In the genomic region with DNA sequence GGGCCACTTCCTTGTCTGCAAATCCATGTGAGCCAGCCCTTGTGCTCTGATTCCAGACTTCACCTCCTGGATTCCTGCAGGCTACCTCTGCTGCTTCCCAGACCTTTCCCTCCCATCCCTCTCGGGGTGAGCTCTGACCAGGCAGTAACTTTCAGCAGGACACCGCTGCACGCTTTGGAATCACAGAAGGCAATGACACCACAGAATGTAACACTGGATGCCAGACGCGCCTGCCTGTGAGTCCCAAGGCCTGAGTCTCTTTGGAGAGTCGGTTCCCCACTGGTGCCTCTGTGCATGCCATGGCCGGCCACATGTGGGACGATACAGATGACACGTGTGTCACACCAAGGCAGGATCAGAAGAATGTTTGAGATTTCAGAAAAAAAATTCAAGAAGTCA, we compare ENCODE assay signal across 21 cellular contexts.
DNase-seq lines count a peak whose midpoint lies in the region; ATAC-seq and TF ChIP-seq lines count a peak whose summit lies in the region.
"Had no signal": no experiment of that assay in that cellular context is flagged by ENCODE, and none has a peak within 500 bp of the region (broad histone marks: within the 10 kb centered on the region; RNA-seq: fewer than 3 reads in every experiment).

No MANE protein-coding gene starts in this region.

- H3K4me1 ChIP-seq in breast epithelium (peaks cover 3 to 17% of the 10 kb centered on the region in 2 donors), neuronal stem cell (ENCODE audit: control insufficient read depth in 2 of 2, insufficient read depth in 1 of 2, low read depth in 1 of 2, low read length in 2 of 2) (peaks cover 8 to 11% of the 10 kb centered on the region in 2 donors), upper lobe of left lung (peaks cover 18 to 30% (median 24%) of the 10 kb centered on the region in 4 donors)

- H3K4me3 ChIP-seq in breast epithelium, result no peak overlapping the region
- H3K4me3 ChIP-seq in neuronal stem cell (ENCODE audit: low read length in 2 of 2), result no peak overlapping the region
- no peak overlapping the region for H3K4me3 ChIP-seq in upper lobe of left lung
- H3K4me3 ChIP-seq: BLaER1 treated with 17β-estradiol and CSF1 and Interleukin-3, amounts not matched to agents 10 nM and 100 nM; cardiac muscle cell; K562; left lung had no signal

- H3K4me2 ChIP-seq in neuronal stem cell (ENCODE audit: insufficient read depth, low read length, poor library complexity, severe bottlenecking), result no peak overlapping the region

- H2AK5ac ChIP-seq in neuronal stem cell (ENCODE audit: low read depth, low read length), result no peak overlapping the region

- H3K27me3 ChIP-seq in breast epithelium, result no peaks in the 10 kb centered on the region
- H3K27me3 ChIP-seq in neuronal stem cell (ENCODE audit: control insufficient read depth in 3 of 3, insufficient read depth in 3 of 3, low read depth in 1 of 3, low read length in 3 of 3), result no peaks in the 10 kb centered on the region
- no peaks in the 10 kb centered on the region for H3K27me3 ChIP-seq in upper lobe of left lung
- H3K27me3 ChIP-seq: BLaER1 treated with 17β-estradiol and CSF1 and Interleukin-3, amounts not matched to agents 10 nM and 100 nM; cardiac muscle cell; left lung had no signal

- TF ChIP-seq EP300 in upper lobe of left lung (IDR thresholded peaks at IDR 0.05), result no peak

- H3K27me3 Mint-ChIP-seq in MCF 10A (ENCODE audit: insufficient read depth, unreplicated experiment) (no peaks in the 10 kb centered on the region), glutamatergic neuron (ENCODE audit: unreplicated experiment) (peaks cover 11% of the 10 kb centered on the region)
- peaks cover 14% of the 10 kb centered on the region for H3K27me3 Mint-ChIP-seq in activated T-cell treated with anti-CD3 and anti-CD28 coated beads, Interleukin-2, amount 50 U/mL, for 72 hours (ENCODE audit: low read depth)

- no peak overlapping the region for H3K9ac ChIP-seq in neuronal stem cell (ENCODE audit: low read depth, low read length, poor library complexity)

- H3K9me3 ChIP-seq in breast epithelium (no peaks in the 10 kb centered on the region), neuronal stem cell (replicated peaks in 1 of 2; ENCODE audit: control insufficient read depth in 2 of 2, insufficient read depth in 1 of 2, low read depth in 1 of 2, low read length in 2 of 2) (no peaks in the 10 kb centered on the region), upper lobe of left lung (no peaks in the 10 kb centered on the region)
- H3K9me3 ChIP-seq: left lung had no signal

- no peak overlapping the region for H3K18ac ChIP-seq in neuronal stem cell (ENCODE audit: low read length)

- H4K8ac ChIP-seq in neuronal stem cell (ENCODE audit: low read depth, low read length), result no peak overlapping the region

- no peak for ATAC-seq in upper lobe of left lung (ENCODE audit: low FRiP score in 2 of 2)
- ATAC-seq in activated T-cell treated with anti-CD3 and anti-CD28 coated beads, Interleukin-2, amount 50 U/mL, for 72 hours (replicated peaks in 1 of 2), result no peak
- ATAC-seq: activated CD8-positive, alpha-beta T cell treated with anti-CD3 and anti-CD28 coated beads, Interleukin-2, amount 10 ng/mL, durations not matched to agents 7 days and 5 days; activated naive CD8-positive, alpha-beta T cell treated with anti-CD3 and anti-CD28 coated beads, Interleukin-2, amount 50 U/mL, for 24 hours; K562; naive thymus-derived CD8-positive, alpha-beta T cell had no signal

- no peak overlapping the region for H2BK120ac ChIP-seq in neuronal stem cell (ENCODE audit: low read depth, low read length)

- H3K27ac Mint-ChIP-seq in MCF 10A (ENCODE audit: low read depth, unreplicated experiment) (no peak overlapping the region), glutamatergic neuron (ENCODE audit: unreplicated experiment) (no peak overlapping the region)
- H3K27ac Mint-ChIP-seq in activated T-cell treated with anti-CD3 and anti-CD28 coated beads, Interleukin-2, amount 50 U/mL, for 72 hours, result no peak overlapping the region
- H3K27ac Mint-ChIP-seq: activated CD8-positive, alpha-beta T cell treated with anti-CD3 and anti-CD28 coated beads, Interleukin-2, amount 10 ng/mL, durations not matched to agents 7 days and 5 days; activated naive CD8-positive, alpha-beta T cell treated with anti-CD3 and anti-CD28 coated beads, Interleukin-2, amount 50 U/mL, for 24 hours; activated T-helper 1 cell treated with anti-CD3 and anti-CD28 coated beads, Interleukin-12 subunit alpha, Interleukin-12 subunit beta, Interleukin-2, Interleukin-4 antibody, amounts not matched to agents 30 ng/mL and 10 ng/mL and 1 ng/mL, durations not matched to agents 14 hours and 24 hours and 36 hours; naive thymus-derived CD8-positive, alpha-beta T cell had no signal

- BruUV-seq in MCF 10A (replicated peaks; lab: Mats Ljungman, UMichigan), result no TSS peak

- H2BK12ac ChIP-seq in neuronal stem cell (ENCODE audit: low read length), result no peak overlapping the region

- no peak for TF ChIP-seq CTCF in breast epithelium (IDR thresholded peaks at IDR 0.05)
- TF ChIP-seq CTCF in MCF 10A (IDR thresholded peaks at IDR 0.05; ENCODE audit: unreplicated experiment), result no peak
- no peak for TF ChIP-seq CTCF in glutamatergic neuron (IDR thresholded peaks at IDR 0.05; ENCODE audit: partially characterized antibody, unreplicated experiment)
- no peak for TF ChIP-seq CTCF in upper lobe of left lung (IDR thresholded peaks at IDR 0.05)

- TF ChIP-seq POLR2A in breast epithelium (IDR thresholded peaks at IDR 0.05), result no peak
- no peak for TF ChIP-seq POLR2A in upper lobe of left lung (IDR thresholded peaks at IDR 0.05)

- peak overlapping the region; percentile 47 for H2AFZ ChIP-seq in neuronal stem cell (ENCODE audit: low read length)

- H3K14ac ChIP-seq in neuronal stem cell (ENCODE audit: low read length), result no peak overlapping the region

- H3K9me3 Mint-ChIP-seq in MCF 10A (ENCODE audit: unreplicated experiment) (no peaks in the 10 kb centered on the region), glutamatergic neuron (ENCODE audit: unreplicated experiment) (peaks cover 17% of the 10 kb centered on the region)
- H3K9me3 Mint-ChIP-seq in activated T-cell treated with anti-CD3 and anti-CD28 coated beads, Interleukin-2, amount 50 U/mL, for 72 hours, result no peaks in the 10 kb centered on the region
- H3K9me3 Mint-ChIP-seq: activated naive CD8-positive, alpha-beta T cell treated with anti-CD3 and anti-CD28 coated beads, Interleukin-2, amount 50 U/mL, for 24 hours; activated T-helper 1 cell treated with anti-CD3 and anti-CD28 coated beads, Interleukin-12 subunit alpha, Interleukin-12 subunit beta, Interleukin-2, Interleukin-4 antibody, amounts not matched to agents 30 ng/mL and 10 ng/mL and 1 ng/mL, durations not matched to agents 14 hours and 24 hours and 36 hours; naive thymus-derived CD8-positive, alpha-beta T cell had no signal

- H2BK15ac ChIP-seq in neuronal stem cell (ENCODE audit: low read length), result no peak overlapping the region

- no peaks in the 10 kb centered on the region for H3K79me1 ChIP-seq in neuronal stem cell (ENCODE audit: low read depth, low read length)

- WGBS in neuronal stem cell (ENCODE audit: extremely low coverage in 2 of 2, insufficient read length in 2 of 2, insufficient replicate concordance in 1 of 2), 2 donors, result no CpG with 5 or more reads among the region's 9 CpGs
- 90 to 92% methylated on average over 9 of the region's 9 CpGs for WGBS in upper lobe of left lung, 2 donors

- CTCF ChIA-PET in MCF 10A (lab: Yijun Ruan, JAX), result no interaction called here

- H4K91ac ChIP-seq in neuronal stem cell (ENCODE audit: low read depth, low read length, poor library complexity), result no peak overlapping the region

- H2BK5ac ChIP-seq in neuronal stem cell (ENCODE audit: low read length), result no peak overlapping the region

- H3K4ac ChIP-seq in neuronal stem cell (ENCODE audit: low read length), result no peak overlapping the region

- intact Hi-C loops in breast epithelium (cut with DNase I; ENCODE audit: low total_unique reads), result no loop called here
- intact Hi-C loops in MCF 10A (cut with micrococcal nuclease), result no loop called here

- H3K4me1 Mint-ChIP-seq in MCF 10A (ENCODE audit: insufficient read depth, unreplicated experiment) (peaks cover 13% of the 10 kb centered on the region), glutamatergic neuron (ENCODE audit: low read depth, unreplicated experiment) (peaks cover 36% of the 10 kb centered on the region)
- H3K4me1 Mint-ChIP-seq in activated T-cell treated with anti-CD3 and anti-CD28 coated beads, Interleukin-2, amount 50 U/mL, for 72 hours (ENCODE audit: low read depth), result peaks cover 3% of the 10 kb centered on the region

- H3K36me3 Mint-ChIP-seq in MCF 10A (ENCODE audit: insufficient read depth, unreplicated experiment) (no peaks in the 10 kb centered on the region), glutamatergic neuron (ENCODE audit: unreplicated experiment) (no peaks in the 10 kb centered on the region)
- no peaks in the 10 kb centered on the region for H3K36me3 Mint-ChIP-seq in activated T-cell treated with anti-CD3 and anti-CD28 coated beads, Interleukin-2, amount 50 U/mL, for 72 hours (ENCODE audit: insufficient read depth in 2 of 2)
- H3K36me3 Mint-ChIP-seq: naive thymus-derived CD8-positive, alpha-beta T cell had no signal

- H3K4me3 Mint-ChIP-seq in MCF 10A (ENCODE audit: unreplicated experiment), result no peak overlapping the region
- H3K4me3 Mint-ChIP-seq in glutamatergic neuron (ENCODE audit: unreplicated experiment), result peak overlapping the region; percentile 67
- no peak overlapping the region for H3K4me3 Mint-ChIP-seq in activated T-cell treated with anti-CD3 and anti-CD28 coated beads, Interleukin-2, amount 50 U/mL, for 72 hours
- H3K4me3 Mint-ChIP-seq: activated CD8-positive, alpha-beta T cell treated with anti-CD3 and anti-CD28 coated beads, Interleukin-2, amount 10 ng/mL, durations not matched to agents 7 days and 5 days; activated naive CD8-positive, alpha-beta T cell treated with anti-CD3 and anti-CD28 coated beads, Interleukin-2, amount 50 U/mL, for 24 hours; activated T-helper 1 cell treated with anti-CD3 and anti-CD28 coated beads, Interleukin-12 subunit alpha, Interleukin-12 subunit beta, Interleukin-2, Interleukin-4 antibody, amounts not matched to agents 30 ng/mL and 10 ng/mL and 1 ng/mL, durations not matched to agents 14 hours and 24 hours and 36 hours; naive thymus-derived CD8-positive, alpha-beta T cell had no signal

- no peak overlapping the region for H3K23ac ChIP-seq in neuronal stem cell (ENCODE audit: low read depth, low read length, poor library complexity)

- DNase-seq in breast epithelium (ENCODE audit: low spot score in 2 of 2), result no peak
- no peak for DNase-seq in MCF 10A (ENCODE audit: unreplicated experiment)
- no peak for DNase-seq in glutamatergic neuron
- DNase-seq in neuronal stem cell (ENCODE audit: low spot score), result no peak
- DNase-seq in upper lobe of left lung, result no peak
- no peak for DNase-seq in stimulated activated CD4-positive, alpha-beta T cell treated with anti-CD3 and anti-CD28 coated beads, Interleukin-4, amount 100 ng/mL, for 4 hours
- DNase-seq in SHP77 (lab: John Stamatoyannopoulos, UW), result no peak
- DNase-seq in activated T-cell treated with anti-CD3 and anti-CD28 coated beads, Interleukin-2, amount 50 U/mL, for 72 hours, result no peak
- DNase-seq: activated CD8-positive, alpha-beta T cell treated with anti-CD3 and anti-CD28 coated beads, Interleukin-2, amount 10 ng/mL, durations not matched to agents 7 days and 5 days; activated naive CD8-positive, alpha-beta T cell treated with anti-CD3 and anti-CD28 coated beads, Interleukin-2, amount 50 U/mL, for 24 hours; effector CD8-positive, alpha-beta T cell; left lung; naive thymus-derived CD8-positive, alpha-beta T cell; NCI-H1092; NCI-H2171; NCI-H82 had no signal

- POLR2A ChIA-PET in MCF 10A (lab: Yijun Ruan, JAX), result interaction anchor here (1.1 kb wide), 1 partner anchor 92 kb away, joined by 3 read pairs; no protein-coding TSS in a partner anchor

- H3K36me3 ChIP-seq in breast epithelium (no peaks in the 10 kb centered on the region), neuronal stem cell (replicated peaks in 1 of 2; ENCODE audit: control insufficient read depth in 2 of 2, insufficient read depth in 2 of 2, low read length in 2 of 2) (no peaks in the 10 kb centered on the region), upper lobe of left lung (no peaks in the 10 kb centered on the region)
- H3K36me3 ChIP-seq: BLaER1 treated with 17β-estradiol and CSF1 and Interleukin-3, amounts not matched to agents 10 nM and 100 nM; cardiac muscle cell; left lung had no signal

- H3K27ac ChIP-seq in breast epithelium (peak overlapping the region; percentile 84 to 88), neuronal stem cell (replicated peaks; ENCODE audit: low read length) (no peak overlapping the region), upper lobe of left lung (peak overlapping the region in 3 of 4 donors; percentile 54 to 82 (median 60))
- H3K27ac ChIP-seq: 22Rv1, cardiac muscle cell had no signal
